Comparison of ENCODE assay signal across 1 cellular context in genomic region chr17:82740906-82741759, GRCh38.
A peak's percentile ranks its signal among the peaks of the same experiment; 100 is the strongest.
TF ChIP-seq lines count a peak whose summit lies in the region.

No MANE protein-coding gene starts in this region.

TF ChIP-seq in HepG2, 621 proteins besides CTCF, POLR2A, EP300 and RAD21 (continued from another document and continues in another):
- TF ChIP-seq, protein P1, sequence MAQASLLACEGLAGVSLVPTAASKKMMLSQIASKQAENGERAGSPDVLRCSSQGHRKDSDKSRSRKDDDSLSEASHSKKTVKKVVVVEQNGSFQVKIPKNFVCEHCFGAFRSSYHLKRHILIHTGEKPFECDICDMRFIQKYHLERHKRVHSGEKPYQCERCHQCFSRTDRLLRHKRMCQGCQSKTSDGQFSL (CRISPR knock-in tag; IDR thresholded peaks at IDR 0.05), result no peak
- TF ChIP-seq SRSF9 (IDR thresholded peaks at IDR 0.05; ENCODE audit: borderline replicate concordance, insufficient read depth, low read depth, low read length, poor library complexity, severe bottlenecking) (no peak), CCDC6 (CRISPR knock-in tag; IDR thresholded peaks at IDR 0.05) (0 out of 2 replicates have a peak, but pooled peaks have one; percentile 40), ZNF816 (CRISPR knock-in tag; IDR thresholded peaks at IDR 0.05; ENCODE audit: borderline replicate concordance) (peak; percentile 94; the same call in 1 of the 2 replicates), SP2 (CRISPR knock-in tag; IDR thresholded peaks at IDR 0.05) (no peak), BRCA1 (CRISPR knock-in tag; IDR thresholded peaks at IDR 0.05) (no peak), ZNF570 (CRISPR knock-in tag; IDR thresholded peaks at IDR 0.05; ENCODE audit: borderline replicate concordance) (no peak), ZNF414 (CRISPR knock-in tag; IDR thresholded peaks at IDR 0.05) (peak; percentile 76; the same call in 1 of the 2 replicates), SP4 (CRISPR knock-in tag; IDR thresholded peaks at IDR 0.05) (peak; percentile 59; the same call in 1 of the 2 replicates), MIXL1 (CRISPR knock-in tag; IDR thresholded peaks at IDR 0.05) (peak; percentile 96), ZNF605 (CRISPR knock-in tag; IDR thresholded peaks at IDR 0.05) (peak; percentile 64; the same call in 1 of the 2 replicates), ZNF891 (CRISPR knock-in tag; IDR thresholded peaks at IDR 0.05) (no peak), MAFF (IDR thresholded peaks at IDR 0.05; ENCODE audit: low read depth, low read length) (peak; percentile 82), PTBP1 (IDR thresholded peaks at IDR 0.05; ENCODE audit: low read depth, low read length, poor library complexity, severe bottlenecking) (no peak), CHD2 (IDR thresholded peaks at IDR 0.05; ENCODE audit: low read depth, low read length) (peak; percentile 66; the same call in 1 of the 2 replicates), ZNF441 (CRISPR knock-in tag; IDR thresholded peaks at IDR 0.05; ENCODE audit: borderline replicate concordance) (peak; percentile 88), ZNF580 (CRISPR knock-in tag; IDR thresholded peaks at IDR 0.05; ENCODE audit: borderline replicate concordance, low read depth) (peak; percentile 96; the same call in 1 of the 2 replicates), FOXM1 (CRISPR knock-in tag; IDR thresholded peaks at IDR 0.05) (no peak), ATRX (CRISPR knock-in tag; IDR thresholded peaks at IDR 0.05; ENCODE audit: borderline replicate concordance) (no peak), SALL2 (CRISPR knock-in tag; IDR thresholded peaks at IDR 0.05) (no peak; the same call in 1 of the 2 replicates), FOXK2 (IDR thresholded peaks at IDR 0.05) (no peak), GATAD1 (CRISPR knock-in tag; IDR thresholded peaks at IDR 0.05) (peak; percentile 78), MTA3 (CRISPR knock-in tag; IDR thresholded peaks at IDR 0.05) (no peak), HMG20A (CRISPR knock-in tag; IDR thresholded peaks at IDR 0.05; ENCODE audit: borderline replicate concordance) (peak; percentile 77), RFX3 (CRISPR knock-in tag; IDR thresholded peaks at IDR 0.05) (0 out of 2 replicates have a peak, but pooled peaks have one; percentile 40), MAFK (conservative IDR thresholded peaks at IDR 0.05 in 1 of 2, IDR thresholded peaks at IDR 0.05 in 1 of 2; ENCODE audit: low read length in 2 of 2) (peak; percentile 69 to 73), DNMT3B (CRISPR knock-in tag; conservative IDR thresholded peaks at IDR 0.05) (peak; percentile 63; the same call in 1 of the 2 replicates), GABPA (IDR thresholded peaks at IDR 0.05; ENCODE audit: low read depth, low read length) (no peak), GABPA (CRISPR knock-in tag; IDR thresholded peaks at IDR 0.05; ENCODE audit: low read depth) (no peak), ZNF781 (CRISPR knock-in tag; IDR thresholded peaks at IDR 0.05; ENCODE audit: borderline replicate concordance, not compliant biosample characterization) (peak; percentile 59), CREBL2 (CRISPR knock-in tag; IDR thresholded peaks at IDR 0.05; ENCODE audit: borderline replicate concordance) (no peak), ZNF569 (CRISPR knock-in tag; IDR thresholded peaks at IDR 0.05; ENCODE audit: borderline replicate concordance) (peak; percentile 55; the same call in 1 of the 2 replicates), FOXC1 (CRISPR knock-in tag; IDR thresholded peaks at IDR 0.05; ENCODE audit: borderline replicate concordance) (no peak; the same call in 1 of the 2 replicates), ZNF121 (CRISPR knock-in tag; IDR thresholded peaks at IDR 0.05) (peak; percentile 48), HNF4A (CRISPR knock-in tag; IDR thresholded peaks at IDR 0.05) (peak; percentile 100), NFIB (CRISPR knock-in tag; IDR thresholded peaks at IDR 0.05; ENCODE audit: borderline replicate concordance) (no peak), ZSCAN30 (CRISPR knock-in tag; IDR thresholded peaks at IDR 0.05) (0 out of 2 replicates have a peak, but pooled peaks have one; percentile 32)
- TF ChIP-seq, protein P2, sequence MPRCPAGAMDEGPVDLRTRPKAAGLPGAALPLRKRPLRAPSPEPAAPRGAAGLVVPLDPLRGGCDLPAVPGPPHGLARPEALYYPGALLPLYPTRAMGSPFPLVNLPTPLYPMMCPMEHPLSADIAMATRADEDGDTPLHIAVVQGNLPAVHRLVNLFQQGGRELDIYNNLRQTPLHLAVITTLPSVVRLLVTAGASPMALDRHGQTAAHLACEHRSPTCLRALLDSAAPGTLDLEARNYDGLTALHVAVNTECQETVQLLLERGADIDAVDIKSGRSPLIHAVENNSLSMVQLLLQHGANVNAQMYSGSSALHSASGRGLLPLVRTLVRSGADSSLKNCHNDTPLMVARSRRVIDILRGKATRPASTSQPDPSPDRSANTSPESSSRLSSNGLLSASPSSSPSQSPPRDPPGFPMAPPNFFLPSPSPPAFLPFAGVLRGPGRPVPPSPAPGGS (CRISPR knock-in tag; IDR thresholded peaks at IDR 0.05), result no peak
- TF ChIP-seq, protein P3, sequence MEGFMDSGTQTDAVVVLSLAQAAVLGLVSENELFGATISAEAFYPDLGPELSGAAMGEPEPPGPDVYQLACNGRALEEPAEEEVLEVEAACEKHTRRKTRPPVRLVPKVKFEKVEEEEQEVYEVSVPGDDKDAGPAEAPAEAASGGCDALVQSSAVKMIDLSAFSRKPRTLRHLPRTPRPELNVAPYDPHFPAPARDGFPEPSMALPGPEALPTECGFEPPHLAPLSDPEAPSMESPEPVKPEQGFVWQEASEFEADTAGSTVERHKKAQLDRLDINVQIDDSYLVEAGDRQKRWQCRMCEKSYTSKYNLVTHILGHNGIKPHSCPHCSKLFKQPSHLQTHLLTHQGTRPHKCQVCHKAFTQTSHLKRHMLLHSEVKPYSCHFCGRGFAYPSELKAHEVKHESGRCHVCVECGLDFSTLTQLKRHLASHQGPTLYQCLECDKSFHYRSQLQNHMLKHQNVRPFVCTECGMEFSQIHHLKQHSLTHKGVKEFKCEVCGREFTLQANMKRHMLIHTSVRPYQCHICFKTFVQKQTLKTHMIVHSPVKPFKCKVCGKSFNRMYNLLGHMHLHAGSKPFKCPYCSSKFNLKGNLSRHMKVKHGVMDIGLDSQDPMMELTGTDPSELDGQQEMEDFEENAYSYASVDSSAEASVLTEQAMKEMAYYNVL (CRISPR knock-in tag; IDR thresholded peaks at IDR 0.05; ENCODE audit: borderline replicate concordance), result peak; percentile 74; the same call in 1 of the 2 replicates
- TF ChIP-seq, protein P4, sequence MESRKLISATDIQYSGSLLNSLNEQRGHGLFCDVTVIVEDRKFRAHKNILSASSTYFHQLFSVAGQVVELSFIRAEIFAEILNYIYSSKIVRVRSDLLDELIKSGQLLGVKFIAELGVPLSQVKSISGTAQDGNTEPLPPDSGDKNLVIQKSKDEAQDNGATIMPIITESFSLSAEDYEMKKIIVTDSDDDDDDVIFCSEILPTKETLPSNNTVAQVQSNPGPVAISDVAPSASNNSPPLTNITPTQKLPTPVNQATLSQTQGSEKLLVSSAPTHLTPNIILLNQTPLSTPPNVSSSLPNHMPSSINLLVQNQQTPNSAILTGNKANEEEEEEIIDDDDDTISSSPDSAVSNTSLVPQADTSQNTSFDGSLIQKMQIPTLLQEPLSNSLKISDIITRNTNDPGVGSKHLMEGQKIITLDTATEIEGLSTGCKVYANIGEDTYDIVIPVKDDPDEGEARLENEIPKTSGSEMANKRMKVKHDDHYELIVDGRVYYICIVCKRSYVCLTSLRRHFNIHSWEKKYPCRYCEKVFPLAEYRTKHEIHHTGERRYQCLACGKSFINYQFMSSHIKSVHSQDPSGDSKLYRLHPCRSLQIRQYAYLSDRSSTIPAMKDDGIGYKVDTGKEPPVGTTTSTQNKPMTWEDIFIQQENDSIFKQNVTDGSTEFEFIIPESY (CRISPR knock-in tag; IDR thresholded peaks at IDR 0.05), result peak; percentile 89
- TF ChIP-seq, protein P5, sequence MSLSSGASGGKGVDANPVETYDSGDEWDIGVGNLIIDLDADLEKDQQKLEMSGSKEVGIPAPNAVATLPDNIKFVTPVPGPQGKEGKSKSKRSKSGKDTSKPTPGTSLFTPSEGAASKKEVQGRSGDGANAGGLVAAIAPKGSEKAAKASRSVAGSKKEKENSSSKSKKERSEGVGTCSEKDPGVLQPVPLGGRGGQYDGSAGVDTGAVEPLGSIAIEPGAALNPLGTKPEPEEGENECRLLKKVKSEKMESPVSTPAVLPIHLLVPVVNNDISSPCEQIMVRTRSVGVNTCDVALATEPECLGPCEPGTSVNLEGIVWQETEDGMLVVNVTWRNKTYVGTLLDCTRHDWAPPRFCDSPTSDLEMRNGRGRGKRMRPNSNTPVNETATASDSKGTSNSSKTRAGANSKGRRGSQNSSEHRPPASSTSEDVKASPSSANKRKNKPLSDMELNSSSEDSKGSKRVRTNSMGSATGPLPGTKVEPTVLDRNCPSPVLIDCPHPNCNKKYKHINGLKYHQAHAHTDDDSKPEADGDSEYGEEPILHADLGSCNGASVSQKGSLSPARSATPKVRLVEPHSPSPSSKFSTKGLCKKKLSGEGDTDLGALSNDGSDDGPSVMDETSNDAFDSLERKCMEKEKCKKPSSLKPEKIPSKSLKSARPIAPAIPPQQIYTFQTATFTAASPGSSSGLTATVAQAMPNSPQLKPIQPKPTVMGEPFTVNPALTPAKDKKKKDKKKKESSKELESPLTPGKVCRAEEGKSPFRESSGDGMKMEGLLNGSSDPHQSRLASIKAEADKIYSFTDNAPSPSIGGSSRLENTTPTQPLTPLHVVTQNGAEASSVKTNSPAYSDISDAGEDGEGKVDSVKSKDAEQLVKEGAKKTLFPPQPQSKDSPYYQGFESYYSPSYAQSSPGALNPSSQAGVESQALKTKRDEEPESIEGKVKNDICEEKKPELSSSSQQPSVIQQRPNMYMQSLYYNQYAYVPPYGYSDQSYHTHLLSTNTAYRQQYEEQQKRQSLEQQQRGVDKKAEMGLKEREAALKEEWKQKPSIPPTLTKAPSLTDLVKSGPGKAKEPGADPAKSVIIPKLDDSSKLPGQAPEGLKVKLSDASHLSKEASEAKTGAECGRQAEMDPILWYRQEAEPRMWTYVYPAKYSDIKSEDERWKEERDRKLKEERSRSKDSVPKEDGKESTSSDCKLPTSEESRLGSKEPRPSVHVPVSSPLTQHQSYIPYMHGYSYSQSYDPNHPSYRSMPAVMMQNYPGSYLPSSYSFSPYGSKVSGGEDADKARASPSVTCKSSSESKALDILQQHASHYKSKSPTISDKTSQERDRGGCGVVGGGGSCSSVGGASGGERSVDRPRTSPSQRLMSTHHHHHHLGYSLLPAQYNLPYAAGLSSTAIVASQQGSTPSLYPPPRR (CRISPR knock-in tag; IDR thresholded peaks at IDR 0.05; ENCODE audit: borderline replicate concordance), result peak; percentile 78
- TF ChIP-seq, protein P6, sequence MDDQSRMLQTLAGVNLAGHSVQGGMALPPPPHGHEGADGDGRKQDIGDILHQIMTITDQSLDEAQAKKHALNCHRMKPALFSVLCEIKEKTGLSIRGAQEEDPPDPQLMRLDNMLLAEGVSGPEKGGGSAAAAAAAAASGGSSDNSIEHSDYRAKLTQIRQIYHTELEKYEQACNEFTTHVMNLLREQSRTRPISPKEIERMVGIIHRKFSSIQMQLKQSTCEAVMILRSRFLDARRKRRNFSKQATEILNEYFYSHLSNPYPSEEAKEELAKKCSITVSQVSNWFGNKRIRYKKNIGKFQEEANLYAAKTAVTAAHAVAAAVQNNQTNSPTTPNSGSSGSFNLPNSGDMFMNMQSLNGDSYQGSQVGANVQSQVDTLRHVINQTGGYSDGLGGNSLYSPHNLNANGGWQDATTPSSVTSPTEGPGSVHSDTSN (CRISPR knock-in tag; IDR thresholded peaks at IDR 0.05; ENCODE audit: borderline replicate concordance), result no peak
- TF ChIP-seq, protein P7, sequence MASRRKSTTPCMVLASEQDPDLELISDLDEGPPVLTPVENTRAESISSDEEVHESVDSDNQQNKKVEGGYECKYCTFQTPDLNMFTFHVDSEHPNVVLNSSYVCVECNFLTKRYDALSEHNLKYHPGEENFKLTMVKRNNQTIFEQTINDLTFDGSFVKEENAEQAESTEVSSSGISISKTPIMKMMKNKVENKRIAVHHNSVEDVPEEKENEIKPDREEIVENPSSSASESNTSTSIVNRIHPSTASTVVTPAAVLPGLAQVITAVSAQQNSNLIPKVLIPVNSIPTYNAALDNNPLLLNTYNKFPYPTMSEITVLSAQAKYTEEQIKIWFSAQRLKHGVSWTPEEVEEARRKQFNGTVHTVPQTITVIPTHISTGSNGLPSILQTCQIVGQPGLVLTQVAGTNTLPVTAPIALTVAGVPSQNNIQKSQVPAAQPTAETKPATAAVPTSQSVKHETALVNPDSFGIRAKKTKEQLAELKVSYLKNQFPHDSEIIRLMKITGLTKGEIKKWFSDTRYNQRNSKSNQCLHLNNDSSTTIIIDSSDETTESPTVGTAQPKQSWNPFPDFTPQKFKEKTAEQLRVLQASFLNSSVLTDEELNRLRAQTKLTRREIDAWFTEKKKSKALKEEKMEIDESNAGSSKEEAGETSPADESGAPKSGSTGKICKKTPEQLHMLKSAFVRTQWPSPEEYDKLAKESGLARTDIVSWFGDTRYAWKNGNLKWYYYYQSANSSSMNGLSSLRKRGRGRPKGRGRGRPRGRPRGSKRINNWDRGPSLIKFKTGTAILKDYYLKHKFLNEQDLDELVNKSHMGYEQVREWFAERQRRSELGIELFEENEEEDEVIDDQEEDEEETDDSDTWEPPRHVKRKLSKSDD (CRISPR knock-in tag; IDR thresholded peaks at IDR 0.05; ENCODE audit: low read depth), result no peak; the same call in 1 of the 2 replicates
- TF ChIP-seq, protein P8, sequence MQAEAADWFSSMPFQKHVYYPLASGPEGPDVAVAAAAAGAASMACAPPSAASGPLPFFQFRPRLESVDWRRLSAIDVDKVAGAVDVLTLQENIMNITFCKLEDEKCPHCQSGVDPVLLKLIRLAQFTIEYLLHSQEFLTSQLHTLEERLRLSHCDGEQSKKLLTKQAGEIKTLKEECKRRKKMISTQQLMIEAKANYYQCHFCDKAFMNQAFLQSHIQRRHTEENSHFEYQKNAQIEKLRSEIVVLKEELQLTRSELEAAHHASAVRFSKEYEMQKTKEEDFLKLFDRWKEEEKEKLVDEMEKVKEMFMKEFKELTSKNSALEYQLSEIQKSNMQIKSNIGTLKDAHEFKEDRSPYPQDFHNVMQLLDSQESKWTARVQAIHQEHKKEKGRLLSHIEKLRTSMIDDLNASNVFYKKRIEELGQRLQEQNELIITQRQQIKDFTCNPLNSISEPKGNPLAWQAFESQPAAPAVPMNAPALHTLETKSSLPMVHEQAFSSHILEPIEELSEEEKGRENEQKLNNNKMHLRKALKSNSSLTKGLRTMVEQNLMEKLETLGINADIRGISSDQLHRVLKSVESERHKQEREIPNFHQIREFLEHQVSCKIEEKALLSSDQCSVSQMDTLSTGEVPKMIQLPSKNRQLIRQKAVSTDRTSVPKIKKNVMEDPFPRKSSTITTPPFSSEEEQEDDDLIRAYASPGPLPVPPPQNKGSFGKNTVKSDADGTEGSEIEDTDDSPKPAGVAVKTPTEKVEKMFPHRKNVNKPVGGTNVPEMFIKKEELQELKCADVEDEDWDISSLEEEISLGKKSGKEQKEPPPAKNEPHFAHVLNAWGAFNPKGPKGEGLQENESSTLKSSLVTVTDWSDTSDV (CRISPR knock-in tag; IDR thresholded peaks at IDR 0.05), result no peak
